1 cellular context compared by ENCODE assay signal in genomic region chr12:52385226-52385702, GRCh38.
TF ChIP-seq lines count a peak whose summit lies in the region.

Gene KRT84 (minus strand): TSS chr12:52385652. CDS start chr12:52385585, 67 bp downstream.

TF ChIP-seq in SK-N-SH, 30 proteins besides CTCF, POLR2A, EP300 and RAD21 (continued from another document):
- no peak for TF ChIP-seq MAX (IDR thresholded peaks at IDR 0.05; ENCODE audit: low read depth)
